22 cellular contexts compared by ENCODE assay signal in the genomic region with DNA sequence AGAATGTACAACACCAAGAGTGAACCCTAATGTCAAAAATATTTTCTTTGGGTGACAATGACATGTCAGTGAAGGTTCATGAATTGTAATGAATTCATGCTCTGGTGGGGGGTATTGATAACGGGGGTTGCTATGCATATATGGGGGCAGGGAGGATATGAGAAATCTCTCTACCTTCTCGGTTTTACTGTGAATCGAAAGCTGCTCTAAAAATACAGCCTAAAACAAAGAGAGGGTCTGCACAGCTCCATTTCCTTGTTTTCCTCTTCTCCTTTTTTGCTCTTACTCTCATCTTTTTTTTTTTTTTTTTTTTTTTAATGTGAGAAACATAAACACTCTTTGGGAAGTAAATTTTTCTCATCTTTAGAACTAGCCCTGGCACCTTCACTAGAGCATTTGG.
"Had no signal": no experiment of that assay in that cellular context is flagged by ENCODE, and none has a peak within 500 bp of the region (broad histone marks: within the 10 kb centered on the region; RNA-seq: fewer than 3 reads in every experiment).

No MANE protein-coding gene starts in this region.

- H3K27ac ChIP-seq: adrenal gland, ascending aorta, brain microvascular endothelial cell, left lung, testis, uterus had no signal

- ATAC-seq: esophagus mucosa; left lung; naive thymus-derived CD8-positive, alpha-beta T cell had no signal

- H3K36me3 ChIP-seq: adrenal gland, ascending aorta, brain microvascular endothelial cell, left lung, uterus had no signal

- FAIRE-seq: endothelial cell of umbilical vein had no signal

- H3K27me3 ChIP-seq: ascending aorta, testis, uterus had no signal

- DNase-seq: activated CD4-positive, alpha-beta T cell treated with anti-CD3 and anti-CD28 coated beads for 1 hour; activated CD4-positive, alpha-beta T cell treated with anti-CD3 and anti-CD28 coated beads, Interleukin-2, amount 50 U/mL, for 1 hour; activated gamma-delta T cell treated with Interleukin-2 at 50 U/mL for 16 hours; activated T-cell treated with anti-CD3 and anti-CD28 coated beads, Interleukin-2, amount 50 U/mL, for 1 hour; adrenal gland; brain microvascular endothelial cell; caudate nucleus; effector CD8-positive, alpha-beta T cell; foreskin melanocyte; hippocampal formation; kidney glomerular epithelial cell; left lung; naive thymus-derived CD8-positive, alpha-beta T cell; retina; stimulated activated CD4-positive, alpha-beta T cell treated with anti-CD3 and anti-CD28 coated beads, Interleukin-4, amount 100 ng/mL, for 1 hour; stimulated activated naive CD4-positive, alpha-beta T cell; testis; trophoblast cell; uterus had no signal

- H3K4me1 ChIP-seq: adrenal gland, ascending aorta, left lung, testis, uterus had no signal

- H3K9me3 ChIP-seq: adrenal gland, ascending aorta, left lung, testis, uterus had no signal

- H3K4me3 ChIP-seq: adrenal gland, ascending aorta, left lung, testis, uterus had no signal
